8 cellular contexts compared by ENCODE assay signal in the genomic region with DNA sequence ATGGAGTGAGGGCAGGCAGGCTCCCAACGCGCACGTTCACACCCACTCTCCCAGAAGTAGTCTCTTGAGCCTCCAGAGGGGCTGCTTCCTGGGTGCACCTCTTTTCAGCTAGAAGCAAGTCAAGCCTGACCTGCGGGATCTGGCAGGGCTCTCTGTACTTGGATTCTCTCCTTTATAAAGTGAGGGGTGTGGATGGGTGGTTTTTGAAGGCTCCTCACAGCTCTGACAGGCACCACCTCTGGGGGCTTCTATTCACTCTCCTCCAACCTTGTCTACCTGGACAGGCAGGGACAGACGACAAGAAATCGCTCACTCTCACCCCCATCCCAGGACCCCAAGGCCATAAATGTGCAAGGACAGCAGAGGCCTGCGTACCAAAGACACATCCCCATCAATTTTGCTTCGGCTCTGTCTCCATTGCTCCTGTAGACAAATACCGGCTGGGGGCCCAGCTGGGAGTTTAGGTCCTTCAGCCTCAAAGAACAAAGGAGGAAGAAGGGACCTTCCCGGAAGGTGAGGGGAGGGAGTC. TPM values are rescaled to one million over a fixed set of nuclear protein-coding genes. Genes with fewer than 3 reads are reported as not detected.
DNase-seq lines count a peak whose midpoint lies in the region; ATAC-seq and TF ChIP-seq lines count a peak whose summit lies in the region.

No MANE protein-coding gene starts in this region.

- H3K4me1 ChIP-seq in left ventricle myocardium inferior, result peaks cover 46% of the 10 kb centered on the region
- peaks cover 9 to 35% of the 10 kb centered on the region in 2 donors for H3K4me1 ChIP-seq in muscle layer of duodenum (ENCODE audit: control insufficient read depth in 1 of 2, insufficient read depth in 2 of 2, low read length in 2 of 2)
- H3K4me1 ChIP-seq in uterus, result peaks cover 0 to 8% of the 10 kb centered on the region in 2 donors

- H3K4me3 Mint-ChIP-seq in MCF 10A (ENCODE audit: unreplicated experiment), result no peak overlapping the region

- TSS peak; percentile 48 for BruUV-seq in MCF 10A (replicated peaks; lab: Mats Ljungman, UMichigan)

- TF ChIP-seq CTCF in left ventricle myocardium inferior (IDR thresholded peaks at IDR 0.05; ENCODE audit: borderline replicate concordance) (no peak), MCF 10A (IDR thresholded peaks at IDR 0.05; ENCODE audit: unreplicated experiment) (no peak), uterus (IDR thresholded peaks at IDR 0.05) (no peak)

- CTCF ChIA-PET in MCF 10A (lab: Yijun Ruan, JAX), result no interaction called here

- POLR2A ChIA-PET in MCF 10A (lab: Yijun Ruan, JAX), result interaction anchor here (0.8 to 6.1 kb wide), 3 partner anchors 10 to 76 kb away, joined by 3 to 40 read pairs (median 3); a partner anchor contains a TSS

- H3K27ac Mint-ChIP-seq in MCF 10A (ENCODE audit: low read depth, unreplicated experiment), result peak overlapping the region; percentile 49

- no peaks in the 10 kb centered on the region for H3K9me3 Mint-ChIP-seq in MCF 10A (ENCODE audit: unreplicated experiment)

- H3K36me3 Mint-ChIP-seq in MCF 10A (ENCODE audit: insufficient read depth, unreplicated experiment), result peaks cover 15% of the 10 kb centered on the region

- H3K4me1 Mint-ChIP-seq in MCF 10A (ENCODE audit: insufficient read depth, unreplicated experiment), result peaks cover 10% of the 10 kb centered on the region

- DNase-seq in left ventricle myocardium inferior, result no peak
- no peak for DNase-seq in left cardiac atrium
- DNase-seq in MCF 10A (ENCODE audit: unreplicated experiment), result no peak
- DNase-seq in uterus, result peak in 1 of 2 donors; percentile 19
- no peak for DNase-seq in OCI-M2 (lab: John Stamatoyannopoulos, UW; ENCODE audit: unreplicated experiment)
- DNase-seq in HUDEP-2 (lab: John Stamatoyannopoulos, UW; ENCODE audit: unreplicated experiment in 76 of 76), result no peak
- DNase-seq in ureter (ENCODE audit: low spot score), result no peak

- H3K27me3 Mint-ChIP-seq in MCF 10A (ENCODE audit: insufficient read depth, unreplicated experiment), result peaks cover 35% of the 10 kb centered on the region

- H3K27me3 ChIP-seq in left ventricle myocardium inferior (ENCODE audit: low read depth), result no peaks in the 10 kb centered on the region
- H3K27me3 ChIP-seq in muscle layer of duodenum (ENCODE audit: low read depth, low read length), result no peaks in the 10 kb centered on the region
- H3K27me3 ChIP-seq in uterus, result no peaks in the 10 kb centered on the region

- no peak for ATAC-seq in left cardiac atrium

- TF ChIP-seq POLR2A in uterus (IDR thresholded peaks at IDR 0.05), result no peak

- peak overlapping the region; percentile 99 for H3K27ac ChIP-seq in left ventricle myocardium inferior (replicated peaks)
- peak overlapping the region; percentile 60 for H3K27ac ChIP-seq in muscle layer of duodenum (ENCODE audit: low read length)
- peak overlapping the region; percentile 89 to 92 for H3K27ac ChIP-seq in uterus

- intact Hi-C loops in left ventricle myocardium inferior (cut with micrococcal nuclease), result no loop called here
- intact Hi-C loops in left cardiac atrium (cut with DNase I), result no loop called here
- intact Hi-C loops in MCF 10A (cut with micrococcal nuclease), result loop anchor here (10.0 kb wide), 1 partner anchor 228 kb away; a partner anchor contains a TSS
- intact Hi-C loops in uterus (cut with DNase I; ENCODE audit: low total_unique reads), result loop anchor here (10.0 kb wide), 1 partner anchor 218 kb away; no protein-coding TSS in a partner anchor

- H3K4me3 ChIP-seq in left ventricle myocardium inferior, result peak overlapping the region; percentile 98
- no peak overlapping the region for H3K4me3 ChIP-seq in muscle layer of duodenum (ENCODE audit: low read depth in 1 of 2, low read length in 2 of 2)
- peak overlapping the region in 1 of 2 donors; percentile 79 for H3K4me3 ChIP-seq in uterus

- peaks cover 18% of the 10 kb centered on the region for H3K36me3 ChIP-seq in left ventricle myocardium inferior
- peaks cover 0 to 5% of the 10 kb centered on the region in 2 donors for H3K36me3 ChIP-seq in muscle layer of duodenum (ENCODE audit: control insufficient read depth in 1 of 2, insufficient read depth in 2 of 2, low read length in 2 of 2)
- no peaks in the 10 kb centered on the region for H3K36me3 ChIP-seq in uterus

- H3K9me3 ChIP-seq in left ventricle myocardium inferior (replicated peaks) (no peaks in the 10 kb centered on the region), muscle layer of duodenum (ENCODE audit: control insufficient read depth in 1 of 2, low read length in 2 of 2) (no peaks in the 10 kb centered on the region), uterus (no peaks in the 10 kb centered on the region)

RNA-seq across cellular contexts. Expression of a gene that starts 0.8 kb away (rescaled TPM):
- total RNA-seq in left ventricle myocardium inferior, result 93.5 TPM
- total RNA-seq in left cardiac atrium, result 10 to 100 TPM; 50.5 to 51.0 TPM
- 15.5 and 22.3 TPM in 2 replicates for total RNA-seq in MCF 10A (2022)
- total RNA-seq in uterus, result 10 to 100 TPM in 3 of 4 donors, 1 to 10 TPM in 1; 6.1 to 37.8 (median 23.2) TPM
- 52.3 TPM for total RNA-seq in ureter

Comparison
In these comparisons a context has a peak if more than half of its experiments do, and no peak if none do; other contexts are left out.
1. intact Hi-C loops: an anchor here in MCF 10A (10.0 kb wide) and uterus (10.0 kb wide); none called in left ventricle myocardium inferior and left cardiac atrium.